Comparison of ENCODE assay signal across 8 cellular contexts in the genomic region with DNA sequence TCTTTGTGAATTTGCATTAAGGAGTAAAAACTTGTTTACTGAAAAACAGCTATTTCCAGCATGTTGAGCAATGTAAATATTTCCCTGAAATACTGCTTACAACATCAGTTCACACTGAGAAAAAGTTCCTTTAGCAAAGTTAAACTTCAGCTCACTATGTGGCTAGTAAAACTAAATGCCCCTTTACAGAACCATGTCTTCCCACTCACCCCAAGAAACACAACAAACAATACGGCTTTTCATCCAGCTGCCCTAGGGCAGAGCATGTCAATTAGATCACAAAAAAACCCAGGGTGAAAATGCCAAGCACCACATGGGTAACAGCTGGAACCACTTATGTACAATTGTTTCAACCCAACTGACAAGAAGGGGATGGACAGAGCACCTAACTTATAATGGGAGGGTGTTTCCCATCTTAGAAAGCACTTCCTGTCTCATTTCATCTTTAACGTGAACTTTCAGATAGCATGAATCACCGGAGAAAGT. TPM values are rescaled to one million over a fixed set of nuclear protein-coding genes. Genes with fewer than 3 reads are reported as not detected.
DNase-seq lines count a peak whose midpoint lies in the region; ATAC-seq and TF ChIP-seq lines count a peak whose summit lies in the region.

No MANE protein-coding gene starts in this region.

- H3K27me3 Mint-ChIP-seq in osteocyte (ENCODE audit: unreplicated experiment) (no peaks in the 10 kb centered on the region), CD14-positive monocyte (ENCODE audit: low read depth in 3 of 3) (peaks cover 13 to 20% (median 18%) of the 10 kb centered on the region in 3 donors)
- H3K27me3 Mint-ChIP-seq in CD8-positive, alpha-beta memory T cell, result peaks cover 5 to 10% of the 10 kb centered on the region in 2 donors

- H3K4me1 Mint-ChIP-seq in osteocyte (ENCODE audit: unreplicated experiment), result peaks cover 25% of the 10 kb centered on the region
- H3K4me1 Mint-ChIP-seq in CD14-positive monocyte, result peaks cover 12% of the 10 kb centered on the region
- H3K4me1 Mint-ChIP-seq in CD8-positive, alpha-beta memory T cell, result peaks cover 6 to 9% (median 8%) of the 10 kb centered on the region in 3 donors

- no peaks in the 10 kb centered on the region for H3K9me3 ChIP-seq in CD8-positive, alpha-beta memory T cell (ENCODE audit: low read length)

- POLR2A ChIA-PET in CD8-positive, alpha-beta memory T cell (lab: Charles Lee), result no interaction called here

- in situ Hi-C loops in SK-MEL-5 (cut with HindIII; ENCODE audit: low pct_unique_long_range_greater_than_20kb, low sequenced_read_pairs), result no loop called here

- H3K36me3 ChIP-seq in CD8-positive, alpha-beta memory T cell (ENCODE audit: insufficient read depth, low read length), result no peaks in the 10 kb centered on the region

- H3K9me3 Mint-ChIP-seq in osteocyte (ENCODE audit: unreplicated experiment) (no peaks in the 10 kb centered on the region), CD14-positive monocyte (peaks cover 0 to 3% (median 0%) of the 10 kb centered on the region in 7 donors)
- H3K9me3 Mint-ChIP-seq in CD8-positive, alpha-beta memory T cell, result peaks cover 0 to 3% (median 0%) of the 10 kb centered on the region in 5 donors

- H3K27ac Mint-ChIP-seq in osteocyte (ENCODE audit: unreplicated experiment), result peak overlapping the region; percentile 45
- H3K27ac Mint-ChIP-seq in CD14-positive monocyte, result no peak overlapping the region
- H3K27ac Mint-ChIP-seq in CD8-positive, alpha-beta memory T cell, result peak overlapping the region in 1 of 8 donors; percentile 20

- no peaks in the 10 kb centered on the region for H3K4me1 ChIP-seq in CD8-positive, alpha-beta memory T cell (ENCODE audit: insufficient read depth, low read length)

- CTCF ChIA-PET in CD8-positive, alpha-beta memory T cell (lab: Charles Lee), result interaction anchor here (1.4 kb wide), 1 partner anchor 9 kb away, joined by 3 read pairs; no protein-coding TSS in a partner anchor

- TF ChIP-seq CTCF in osteocyte (IDR thresholded peaks at IDR 0.05) (no peak), CD14-positive monocyte (IDR thresholded peaks at IDR 0.05) (no peak)

- H3K27ac ChIP-seq in CD8-positive, alpha-beta memory T cell (ENCODE audit: low read depth, low read length), result no peak overlapping the region

- H3K36me3 Mint-ChIP-seq in osteocyte (ENCODE audit: unreplicated experiment), result peaks cover 8% of the 10 kb centered on the region
- peaks cover 7 to 12% of the 10 kb centered on the region in 2 donors for H3K36me3 Mint-ChIP-seq in CD14-positive monocyte
- no peaks in the 10 kb centered on the region for H3K36me3 Mint-ChIP-seq in CD8-positive, alpha-beta memory T cell

- no peak overlapping the region for H3K4me3 ChIP-seq in CD8-positive, alpha-beta memory T cell (ENCODE audit: low read length)

- intact Hi-C loops in CD14-positive monocyte (cut with micrococcal nuclease), result no loop called here

- DNase-seq in SK-MEL-5 (ENCODE audit: low read depth, low spot score), result peak; percentile 98
- no peak for DNase-seq in osteocyte (ENCODE audit: extremely low spot score, unreplicated experiment)
- DNase-seq in CD14-positive monocyte (ENCODE audit: low spot score), result no peak
- DNase-seq in CD8-positive, alpha-beta memory T cell, result no peak
- no peak for DNase-seq in NK-92 (lab: John Stamatoyannopoulos, UW; ENCODE audit: unreplicated experiment)
- no peak for DNase-seq in NCI-H774 (lab: John Stamatoyannopoulos, UW)

- ATAC-seq in GM18519 (IDR thresholded peaks at IDR 0.05; ENCODE audit: low FRiP score, unreplicated experiment) (peak; percentile 58), HG02571 (IDR thresholded peaks at IDR 0.05; ENCODE audit: unreplicated experiment) (peak; percentile 68)

- H3K27me3 ChIP-seq in CD8-positive, alpha-beta memory T cell (ENCODE audit: insufficient read depth, low read length, poor library complexity, severe bottlenecking), result no peaks in the 10 kb centered on the region

- H3K4me3 Mint-ChIP-seq in osteocyte (ENCODE audit: unreplicated experiment) (peak overlapping the region; percentile 12), CD14-positive monocyte (no peak overlapping the region)
- no peak overlapping the region for H3K4me3 Mint-ChIP-seq in CD8-positive, alpha-beta memory T cell

RNA-seq across cellular contexts. Expression of a gene that starts 6.7 kb away (rescaled TPM):
- total RNA-seq in SK-MEL-5 (2014; rRNA removed; shearing (Covaris generic)), result 0.21 TPM in 2 replicates
- 1.6 and 2.5 TPM in 2 replicates for polyA plus RNA-seq in SK-MEL-5 (2015; cell fraction: cytosol; rRNA removed)
- polyA plus RNA-seq in SK-MEL-5 (2015; cell fraction: nucleus; rRNA removed), result 0.79 and 0.88 TPM in 2 replicates
- total RNA-seq in osteocyte, result 142 and 149 TPM in 2 replicates
- 10 to 100 TPM in 1 of 2 donors, 1 to 10 TPM in 1; 6.8 to 14.4 TPM for polyA plus RNA-seq in CD14-positive monocyte
- total RNA-seq in CD8-positive, alpha-beta memory T cell, result under 1 TPM; 0.09 to 0.15 TPM
- polyA plus RNA-seq in CD8-positive, alpha-beta memory T cell, result not detected

Comparison
In these comparisons a context has a peak if more than half of its experiments do, and no peak if none do; other contexts are left out.
1. RNA of a gene that starts 6.7 kb away (total RNA-seq): 142 to 149 TPM in osteocyte; 0.21 TPM in SK-MEL-5 and 0.09 to 0.15 TPM in CD8-positive, alpha-beta memory T cell; every median in the first group is over 100 times any median in the second.